Comparison of ENCODE assay signal across 21 cellular contexts in genomic region chr22:31912402-31912733, GRCh38. TPM values are rescaled to one million over a fixed set of nuclear protein-coding genes. Genes with fewer than 3 reads are reported as not detected.
DNase-seq lines count a peak whose midpoint lies in the region; ATAC-seq and TF ChIP-seq lines count a peak whose summit lies in the region.
"Had no signal": no experiment of that assay in that cellular context is flagged by ENCODE, and none has a peak within 500 bp of the region (broad histone marks: within the 10 kb centered on the region; RNA-seq: fewer than 3 reads in every experiment).

No MANE protein-coding gene starts in this region.

- peaks cover 14% of the 10 kb centered on the region for H3K4me1 ChIP-seq in osteoblast (ENCODE audit: insufficient read depth, low read length)
- H3K4me1 ChIP-seq in neural progenitor cell: no peaks in the 10 kb centered on the region
- H3K4me1 ChIP-seq: A549 had no signal

- H3K36me3 ChIP-seq in osteoblast (ENCODE audit: insufficient read depth, low read length) (no peaks in the 10 kb centered on the region), neural progenitor cell (no peaks in the 10 kb centered on the region)

- no peaks in the 10 kb centered on the region for H3K27me3 Mint-ChIP-seq in IgD-negative memory B cell
- peaks cover 2% of the 10 kb centered on the region for H3K27me3 Mint-ChIP-seq in neural progenitor cell (ENCODE audit: insufficient read depth, low read depth)
- H3K27me3 Mint-ChIP-seq in MCF 10A (ENCODE audit: insufficient read depth, unreplicated experiment): no peaks in the 10 kb centered on the region
- H3K27me3 Mint-ChIP-seq: B cell; CD4-positive, CD25-positive, alpha-beta regulatory T cell had no signal

- peak overlapping the region; percentile 79 for H2AFZ ChIP-seq in osteoblast (ENCODE audit: low read length)
- no peak overlapping the region for H2AFZ ChIP-seq in neural progenitor cell (replicated peaks)

- H3K4me3 ChIP-seq in fibroblast of pulmonary artery (replicated peaks; ENCODE audit: low read depth, low read length) (no peak overlapping the region), osteoblast (ENCODE audit: insufficient read depth, low read length) (no peak overlapping the region), neural progenitor cell (no peak overlapping the region)
- H3K4me3 ChIP-seq: A549 had no signal

- H3K4me2 ChIP-seq in osteoblast (ENCODE audit: insufficient read depth, low read length) (peak overlapping the region; percentile 34), neural progenitor cell (no peak overlapping the region)
- H3K4me2 ChIP-seq: A549 had no signal

- H3K36me3 Mint-ChIP-seq in IgD-negative memory B cell (no peaks in the 10 kb centered on the region), neural progenitor cell (peaks cover 6% of the 10 kb centered on the region), MCF 10A (ENCODE audit: insufficient read depth, unreplicated experiment) (peaks cover 11% of the 10 kb centered on the region)

- H3K9ac ChIP-seq in neural progenitor cell: no peak overlapping the region

- no peak for ATAC-seq in HG03442 (IDR thresholded peaks at IDR 0.05; ENCODE audit: unreplicated experiment)
- ATAC-seq: A549, PC-3 had no signal

- no peaks in the 10 kb centered on the region for H3K27me3 ChIP-seq in osteoblast (ENCODE audit: insufficient read depth, low read length)
- no peaks in the 10 kb centered on the region for H3K27me3 ChIP-seq in neural progenitor cell

- intact Hi-C loops in MCF 10A (cut with micrococcal nuclease): no loop called here

- CTCF ChIA-PET in MCF 10A (lab: Yijun Ruan, JAX): interaction anchor here (0.6 kb wide), 1 partner anchor 17 kb away, joined by 3 read pairs; no protein-coding TSS in a partner anchor

- H3K27ac Mint-ChIP-seq in IgD-negative memory B cell (peak overlapping the region in 2 of 3 donors; percentile 43 to 58), neural progenitor cell (no peak overlapping the region), MCF 10A (ENCODE audit: low read depth, unreplicated experiment) (no peak overlapping the region)
- H3K27ac Mint-ChIP-seq: CD4-positive, CD25-positive, alpha-beta regulatory T cell had no signal

- H3K4me3 Mint-ChIP-seq in IgD-negative memory B cell (no peak overlapping the region), neural progenitor cell (no peak overlapping the region), MCF 10A (ENCODE audit: unreplicated experiment) (no peak overlapping the region)
- H3K4me3 Mint-ChIP-seq: B cell; CD4-positive, CD25-positive, alpha-beta regulatory T cell; H9 had no signal

- BruUV-seq in MCF 10A (replicated peaks; lab: Mats Ljungman, UMichigan): no TSS peak

- H4K20me1 ChIP-seq in osteoblast (ENCODE audit: insufficient read depth, low read length) (no peaks in the 10 kb centered on the region), neural progenitor cell (ENCODE audit: low read depth) (no peaks in the 10 kb centered on the region)

- H3K9me3 ChIP-seq in osteoblast (ENCODE audit: low read depth, low read length) (no peaks in the 10 kb centered on the region), neural progenitor cell (ENCODE audit: low read depth) (no peaks in the 10 kb centered on the region)
- H3K9me3 ChIP-seq: A549 had no signal

- no peak for TF ChIP-seq CTCF in fibroblast of pulmonary artery (IDR thresholded peaks at IDR 0.05; ENCODE audit: low read length, missing control alignments)
- no peak for TF ChIP-seq CTCF in osteoblast (IDR thresholded peaks at IDR 0.05; ENCODE audit: extremely low read depth, low read depth, low read length)
- no peak for TF ChIP-seq CTCF in neural progenitor cell (IDR thresholded peaks at IDR 0.05)
- no peak for TF ChIP-seq CTCF in MCF 10A (IDR thresholded peaks at IDR 0.05; ENCODE audit: unreplicated experiment)

- no peaks in the 10 kb centered on the region for H3K79me2 ChIP-seq in osteoblast (ENCODE audit: insufficient read depth, low read length)
- H3K79me2 ChIP-seq in neural progenitor cell (ENCODE audit: low read depth): no peaks in the 10 kb centered on the region

- no peaks in the 10 kb centered on the region for H3K9me3 Mint-ChIP-seq in IgD-negative memory B cell
- H3K9me3 Mint-ChIP-seq in neural progenitor cell: no peaks in the 10 kb centered on the region
- H3K9me3 Mint-ChIP-seq in MCF 10A (ENCODE audit: unreplicated experiment): no peaks in the 10 kb centered on the region
- H3K9me3 Mint-ChIP-seq: CD4-positive, CD25-positive, alpha-beta regulatory T cell; H9 had no signal

- POLR2A ChIA-PET in MCF 10A (lab: Yijun Ruan, JAX): no interaction called here

- H3K27ac ChIP-seq in osteoblast (ENCODE audit: low read depth, low read length) (peak overlapping the region; percentile 50), neural progenitor cell (no peak overlapping the region)
- H3K27ac ChIP-seq: A549, RWPE1 had no signal

- H3K4me1 Mint-ChIP-seq in IgD-negative memory B cell: peaks cover 2 to 11% (median 7%) of the 10 kb centered on the region in 3 donors
- peaks cover 4% of the 10 kb centered on the region for H3K4me1 Mint-ChIP-seq in neural progenitor cell
- H3K4me1 Mint-ChIP-seq in MCF 10A (ENCODE audit: insufficient read depth, unreplicated experiment): no peaks in the 10 kb centered on the region

- DNase-seq in AG08395 (ENCODE audit: low spot score) (peak; percentile 29), fibroblast of pulmonary artery (ENCODE audit: low read depth) (peak; percentile 37), osteoblast (ENCODE audit: insufficient read length, low spot score, missing footprints) (peak; percentile 92), neural progenitor cell (ENCODE audit: low spot score) (no peak), MCF 10A (ENCODE audit: unreplicated experiment) (no peak)
- no peak for DNase-seq in effector CD4-positive, alpha-beta T cell
- DNase-seq: Calu3; CD4-positive, CD25-positive, alpha-beta regulatory T cell; DMS53; H9; KBM-7; NCI-H1048; NCI-H146; NCI-H2081; NCI-H774; PC-3 had no signal

- H3F3A ChIP-seq in neural progenitor cell (ENCODE audit: low read depth): no peaks in the 10 kb centered on the region

RNA-seq across cellular contexts. Expression of gene YWHAH, which starts 32.0 kb away (rescaled TPM):
- 65.3 TPM for polyA plus RNA-seq in IgD-negative memory B cell
- total RNA-seq in osteoblast (146 and 151 TPM in 2 replicates), neural progenitor cell (ENCODE audit: low replicate concordance) (154 and 158 TPM in 2 replicates), MCF 10A (2022) (64.2 and 79.9 TPM in 2 replicates)

Comparison
In these comparisons a context has a peak if more than half of its experiments do, and no peak if none do; other contexts are left out.
1. DNase-seq: peak in AG08395 (single experiment), fibroblast of pulmonary artery (single experiment) and osteoblast (single experiment); none in neural progenitor cell (single experiment), effector CD4-positive, alpha-beta T cell (single experiment) and MCF 10A (single experiment).
2. H3K27ac Mint-ChIP-seq: peak in IgD-negative memory B cell (2 of 3); none in neural progenitor cell (single experiment) and MCF 10A (single experiment).